In genomic region chr18:66156946-66157687, GRCh38 we compare ENCODE assay signal across 17 cellular contexts.
DNase-seq lines count a peak whose midpoint lies in the region; ATAC-seq, FAIRE-seq and TF ChIP-seq lines count a peak whose summit lies in the region.
"Had no signal": no experiment of that assay in that cellular context is flagged by ENCODE, and none has a peak within 500 bp of the region (broad histone marks: within the 10 kb centered on the region; RNA-seq: fewer than 3 reads in every experiment).

No MANE protein-coding gene starts in this region.

- H3K9me3 Mint-ChIP-seq in stimulated activated memory B cell treated with anti-CD40 and anti-IgM and Interleukin-4, amounts not matched to agents 10 μg/mL and 1 μg/mL and 100 μg/mL, for 72 hours, result no peaks in the 10 kb centered on the region

- FAIRE-seq in GM12892 (lab: Jason Lieb, UNC), result no peak
- FAIRE-seq: H1 had no signal

- no peak overlapping the region for H3K4me3 Mint-ChIP-seq in stimulated activated memory B cell treated with anti-CD40 and anti-IgM and Interleukin-4, amounts not matched to agents 10 μg/mL and 1 μg/mL and 100 μg/mL, for 72 hours
- H3K4me3 Mint-ChIP-seq: CD8-positive, alpha-beta T cell had no signal

- DNase-seq in GM12892 (ENCODE audit: insufficient read length) (no peak), hepatic stellate cell (ENCODE audit: low spot score) (no peak), Ammon's horn (ENCODE audit: low spot score) (no peak)
- DNase-seq: BE2C; CD8-positive, alpha-beta T cell; DND-41; GDM1; Karpas-422; NCI-H1417 treated with DMSO at 0.1 percent for 48 hours; NCI-H2029 treated with DMSO at 0.1 percent for 48 hours; NCI-H524; T1000 had no signal

- no peak overlapping the region for H3K27ac Mint-ChIP-seq in stimulated activated memory B cell treated with anti-CD40 and anti-IgM and Interleukin-4, amounts not matched to agents 10 μg/mL and 1 μg/mL and 100 μg/mL, for 72 hours
- H3K27ac Mint-ChIP-seq: CD8-positive, alpha-beta T cell had no signal

- no peak for TF ChIP-seq POLR2A in GM12892 (IDR thresholded peaks at IDR 0.05; ENCODE audit: low read depth, low read length)

- ATAC-seq in GM18868 (IDR thresholded peaks at IDR 0.05; ENCODE audit: unreplicated experiment) (peak; percentile 73), HG02981 (IDR thresholded peaks at IDR 0.05; ENCODE audit: unreplicated experiment) (peak; percentile 64), HG03575 (IDR thresholded peaks at IDR 0.05; ENCODE audit: extremely low read depth, insufficient number of reproducible peaks, low FRiP score, unreplicated experiment) (peak; percentile 88)
- ATAC-seq in stimulated activated memory B cell treated with anti-CD40 and anti-IgM and Interleukin-4, amounts not matched to agents 10 μg/mL and 1 μg/mL and 100 μg/mL, for 72 hours, result no peak
- ATAC-seq: CD8-positive, alpha-beta T cell had no signal

- no peaks in the 10 kb centered on the region for H3K4me1 Mint-ChIP-seq in stimulated activated memory B cell treated with anti-CD40 and anti-IgM and Interleukin-4, amounts not matched to agents 10 μg/mL and 1 μg/mL and 100 μg/mL, for 72 hours

- no peaks in the 10 kb centered on the region for H3K36me3 Mint-ChIP-seq in stimulated activated memory B cell treated with anti-CD40 and anti-IgM and Interleukin-4, amounts not matched to agents 10 μg/mL and 1 μg/mL and 100 μg/mL, for 72 hours
- H3K36me3 Mint-ChIP-seq: CD8-positive, alpha-beta T cell had no signal

- H3K27me3 Mint-ChIP-seq in stimulated activated memory B cell treated with anti-CD40 and anti-IgM and Interleukin-4, amounts not matched to agents 10 μg/mL and 1 μg/mL and 100 μg/mL, for 72 hours, result no peaks in the 10 kb centered on the region
